Comparison of ENCODE assay signal across 1 cellular context in the genomic region with DNA sequence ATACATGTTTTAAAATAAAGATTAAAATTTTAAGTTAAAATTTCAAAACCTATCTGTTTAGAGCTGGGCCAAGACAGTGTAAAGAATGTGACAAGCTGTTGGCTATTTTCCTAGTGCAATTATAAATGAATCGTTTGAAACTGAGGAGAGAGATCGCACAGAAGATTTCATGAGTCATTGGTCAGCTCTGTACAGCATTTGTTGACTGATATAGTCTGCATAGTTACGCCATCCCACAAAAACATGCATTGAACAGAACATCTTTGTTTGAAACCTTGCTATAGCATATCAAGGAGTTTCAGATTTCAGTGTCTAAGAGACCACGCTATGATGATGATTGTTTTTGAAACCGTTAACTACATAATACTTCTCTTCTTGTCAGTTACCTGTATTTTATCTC.
A peak's percentile ranks its signal among the peaks of the same experiment; 100 is the strongest.
TF ChIP-seq lines count a peak whose summit lies in the region.

No MANE protein-coding gene starts in this region.

TF ChIP-seq in HepG2, 621 proteins besides CTCF, POLR2A, EP300 and RAD21 (continued from another document and continues in another):
- no peak for TF ChIP-seq CERS6 (CRISPR knock-in tag; IDR thresholded peaks at IDR 0.05)
- TF ChIP-seq SOX5 (CRISPR knock-in tag; IDR thresholded peaks at IDR 0.05; ENCODE audit: borderline replicate concordance): peak; percentile 65; the same call in 1 of the 2 replicates
- TF ChIP-seq ZNF589 (CRISPR knock-in tag; conservative IDR thresholded peaks at IDR 0.05): no peak
- no peak for TF ChIP-seq ZSCAN31 (CRISPR knock-in tag; IDR thresholded peaks at IDR 0.05; ENCODE audit: low read depth)
- TF ChIP-seq ZNF788 (CRISPR knock-in tag; IDR thresholded peaks at IDR 0.05; ENCODE audit: borderline replicate concordance): no peak
- no peak for TF ChIP-seq ZFP36L1 (CRISPR knock-in tag; IDR thresholded peaks at IDR 0.05)
- no peak for TF ChIP-seq STAG1 (CRISPR knock-in tag; IDR thresholded peaks at IDR 0.05)
- TF ChIP-seq MAF1 (CRISPR knock-in tag; IDR thresholded peaks at IDR 0.05; ENCODE audit: borderline replicate concordance): no peak
- TF ChIP-seq SAFB2 (CRISPR knock-in tag; IDR thresholded peaks at IDR 0.05; ENCODE audit: borderline replicate concordance, low read depth): no peak
- TF ChIP-seq ZKSCAN1 (IDR thresholded peaks at IDR 0.05; ENCODE audit: low read length): no peak
- no peak for TF ChIP-seq GPBP1L1 (CRISPR knock-in tag; IDR thresholded peaks at IDR 0.05)
- TF ChIP-seq AKAP8 (CRISPR knock-in tag; IDR thresholded peaks at IDR 0.05): no peak
- TF ChIP-seq RBM39 (IDR thresholded peaks at IDR 0.05; ENCODE audit: low read depth, low read length, poor library complexity, severe bottlenecking): no peak
- TF ChIP-seq ZNF225 (CRISPR knock-in tag; IDR thresholded peaks at IDR 0.05): no peak
- no peak for TF ChIP-seq RARA (CRISPR knock-in tag; IDR thresholded peaks at IDR 0.05)
- no peak for TF ChIP-seq ZNF598 (CRISPR knock-in tag; IDR thresholded peaks at IDR 0.05; ENCODE audit: borderline replicate concordance)
- TF ChIP-seq ELF3 (CRISPR knock-in tag; IDR thresholded peaks at IDR 0.05): 0 out of 2 replicates have a peak, but pooled peaks have one; percentile 26
- TF ChIP-seq, protein P1, sequence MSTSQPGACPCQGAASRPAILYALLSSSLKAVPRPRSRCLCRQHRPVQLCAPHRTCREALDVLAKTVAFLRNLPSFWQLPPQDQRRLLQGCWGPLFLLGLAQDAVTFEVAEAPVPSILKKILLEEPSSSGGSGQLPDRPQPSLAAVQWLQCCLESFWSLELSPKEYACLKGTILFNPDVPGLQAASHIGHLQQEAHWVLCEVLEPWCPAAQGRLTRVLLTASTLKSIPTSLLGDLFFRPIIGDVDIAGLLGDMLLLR (CRISPR knock-in tag; IDR thresholded peaks at IDR 0.05): no peak
- TF ChIP-seq, protein P2, sequence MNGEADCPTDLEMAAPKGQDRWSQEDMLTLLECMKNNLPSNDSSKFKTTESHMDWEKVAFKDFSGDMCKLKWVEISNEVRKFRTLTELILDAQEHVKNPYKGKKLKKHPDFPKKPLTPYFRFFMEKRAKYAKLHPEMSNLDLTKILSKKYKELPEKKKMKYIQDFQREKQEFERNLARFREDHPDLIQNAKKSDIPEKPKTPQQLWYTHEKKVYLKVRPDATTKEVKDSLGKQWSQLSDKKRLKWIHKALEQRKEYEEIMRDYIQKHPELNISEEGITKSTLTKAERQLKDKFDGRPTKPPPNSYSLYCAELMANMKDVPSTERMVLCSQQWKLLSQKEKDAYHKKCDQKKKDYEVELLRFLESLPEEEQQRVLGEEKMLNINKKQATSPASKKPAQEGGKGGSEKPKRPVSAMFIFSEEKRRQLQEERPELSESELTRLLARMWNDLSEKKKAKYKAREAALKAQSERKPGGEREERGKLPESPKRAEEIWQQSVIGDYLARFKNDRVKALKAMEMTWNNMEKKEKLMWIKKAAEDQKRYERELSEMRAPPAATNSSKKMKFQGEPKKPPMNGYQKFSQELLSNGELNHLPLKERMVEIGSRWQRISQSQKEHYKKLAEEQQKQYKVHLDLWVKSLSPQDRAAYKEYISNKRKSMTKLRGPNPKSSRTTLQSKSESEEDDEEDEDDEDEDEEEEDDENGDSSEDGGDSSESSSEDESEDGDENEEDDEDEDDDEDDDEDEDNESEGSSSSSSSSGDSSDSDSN (CRISPR knock-in tag; IDR thresholded peaks at IDR 0.05): no peak
- TF ChIP-seq ZC3H13 (CRISPR knock-in tag; IDR thresholded peaks at IDR 0.05): no peak
- no peak for TF ChIP-seq ZNF317 (CRISPR knock-in tag; IDR thresholded peaks at IDR 0.05)
- no peak for TF ChIP-seq SIN3A (IDR thresholded peaks at IDR 0.05; ENCODE audit: borderline replicate concordance, low read depth, low read length)
- peak; percentile 18; the same call in 1 of the 2 replicates for TF ChIP-seq TBX2 (CRISPR knock-in tag; IDR thresholded peaks at IDR 0.05; ENCODE audit: borderline replicate concordance)
- TF ChIP-seq POGZ (CRISPR knock-in tag; IDR thresholded peaks at IDR 0.05): no peak
- no peak for TF ChIP-seq FOXK2 (IDR thresholded peaks at IDR 0.05)
- TF ChIP-seq STAT5B (CRISPR knock-in tag; IDR thresholded peaks at IDR 0.05): no peak
- no peak for TF ChIP-seq ZFP36L2 (CRISPR knock-in tag; IDR thresholded peaks at IDR 0.05)
- TF ChIP-seq ZNF749 (CRISPR knock-in tag; IDR thresholded peaks at IDR 0.05; ENCODE audit: borderline replicate concordance): no peak
- no peak for TF ChIP-seq ATF3 (CRISPR knock-in tag; IDR thresholded peaks at IDR 0.05)
- TF ChIP-seq, protein P3, sequence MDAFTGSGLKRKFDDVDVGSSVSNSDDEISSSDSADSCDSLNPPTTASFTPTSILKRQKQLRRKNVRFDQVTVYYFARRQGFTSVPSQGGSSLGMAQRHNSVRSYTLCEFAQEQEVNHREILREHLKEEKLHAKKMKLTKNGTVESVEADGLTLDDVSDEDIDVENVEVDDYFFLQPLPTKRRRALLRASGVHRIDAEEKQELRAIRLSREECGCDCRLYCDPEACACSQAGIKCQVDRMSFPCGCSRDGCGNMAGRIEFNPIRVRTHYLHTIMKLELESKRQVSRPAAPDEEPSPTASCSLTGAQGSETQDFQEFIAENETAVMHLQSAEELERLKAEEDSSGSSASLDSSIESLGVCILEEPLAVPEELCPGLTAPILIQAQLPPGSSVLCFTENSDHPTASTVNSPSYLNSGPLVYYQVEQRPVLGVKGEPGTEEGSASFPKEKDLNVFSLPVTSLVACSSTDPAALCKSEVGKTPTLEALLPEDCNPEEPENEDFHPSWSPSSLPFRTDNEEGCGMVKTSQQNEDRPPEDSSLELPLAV (CRISPR knock-in tag; conservative IDR thresholded peaks at IDR 0.05; ENCODE audit: low read depth): no peak
- TF ChIP-seq ZMAT3 (CRISPR knock-in tag; conservative IDR thresholded peaks at IDR 0.05): no peak
- TF ChIP-seq ZNF616 (CRISPR knock-in tag; IDR thresholded peaks at IDR 0.05; ENCODE audit: low read depth): no peak
- TF ChIP-seq, protein P4, sequence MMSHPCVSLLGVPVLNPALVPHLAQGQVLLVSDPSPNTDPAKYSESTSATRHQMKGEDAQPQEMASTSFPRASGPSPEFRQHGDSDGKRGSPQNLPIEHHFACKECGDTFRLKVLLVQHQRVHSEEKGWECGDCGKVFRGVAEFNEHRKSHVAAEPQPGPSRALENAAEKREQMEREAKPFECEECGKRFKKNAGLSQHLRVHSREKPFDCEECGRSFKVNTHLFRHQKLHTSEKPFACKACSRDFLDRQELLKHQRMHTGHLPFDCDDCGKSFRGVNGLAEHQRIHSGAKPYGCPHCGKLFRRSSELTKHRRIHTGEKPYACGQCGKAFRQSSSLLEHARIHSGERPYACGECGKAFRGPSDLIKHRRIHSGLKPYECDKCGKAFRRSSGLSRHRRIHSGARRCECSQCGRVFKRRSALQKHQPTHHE (CRISPR knock-in tag; IDR thresholded peaks at IDR 0.05; ENCODE audit: borderline replicate concordance): no peak
- TF ChIP-seq SMC3 (IDR thresholded peaks at IDR 0.05; ENCODE audit: low read length): no peak
- TF ChIP-seq, protein P5, sequence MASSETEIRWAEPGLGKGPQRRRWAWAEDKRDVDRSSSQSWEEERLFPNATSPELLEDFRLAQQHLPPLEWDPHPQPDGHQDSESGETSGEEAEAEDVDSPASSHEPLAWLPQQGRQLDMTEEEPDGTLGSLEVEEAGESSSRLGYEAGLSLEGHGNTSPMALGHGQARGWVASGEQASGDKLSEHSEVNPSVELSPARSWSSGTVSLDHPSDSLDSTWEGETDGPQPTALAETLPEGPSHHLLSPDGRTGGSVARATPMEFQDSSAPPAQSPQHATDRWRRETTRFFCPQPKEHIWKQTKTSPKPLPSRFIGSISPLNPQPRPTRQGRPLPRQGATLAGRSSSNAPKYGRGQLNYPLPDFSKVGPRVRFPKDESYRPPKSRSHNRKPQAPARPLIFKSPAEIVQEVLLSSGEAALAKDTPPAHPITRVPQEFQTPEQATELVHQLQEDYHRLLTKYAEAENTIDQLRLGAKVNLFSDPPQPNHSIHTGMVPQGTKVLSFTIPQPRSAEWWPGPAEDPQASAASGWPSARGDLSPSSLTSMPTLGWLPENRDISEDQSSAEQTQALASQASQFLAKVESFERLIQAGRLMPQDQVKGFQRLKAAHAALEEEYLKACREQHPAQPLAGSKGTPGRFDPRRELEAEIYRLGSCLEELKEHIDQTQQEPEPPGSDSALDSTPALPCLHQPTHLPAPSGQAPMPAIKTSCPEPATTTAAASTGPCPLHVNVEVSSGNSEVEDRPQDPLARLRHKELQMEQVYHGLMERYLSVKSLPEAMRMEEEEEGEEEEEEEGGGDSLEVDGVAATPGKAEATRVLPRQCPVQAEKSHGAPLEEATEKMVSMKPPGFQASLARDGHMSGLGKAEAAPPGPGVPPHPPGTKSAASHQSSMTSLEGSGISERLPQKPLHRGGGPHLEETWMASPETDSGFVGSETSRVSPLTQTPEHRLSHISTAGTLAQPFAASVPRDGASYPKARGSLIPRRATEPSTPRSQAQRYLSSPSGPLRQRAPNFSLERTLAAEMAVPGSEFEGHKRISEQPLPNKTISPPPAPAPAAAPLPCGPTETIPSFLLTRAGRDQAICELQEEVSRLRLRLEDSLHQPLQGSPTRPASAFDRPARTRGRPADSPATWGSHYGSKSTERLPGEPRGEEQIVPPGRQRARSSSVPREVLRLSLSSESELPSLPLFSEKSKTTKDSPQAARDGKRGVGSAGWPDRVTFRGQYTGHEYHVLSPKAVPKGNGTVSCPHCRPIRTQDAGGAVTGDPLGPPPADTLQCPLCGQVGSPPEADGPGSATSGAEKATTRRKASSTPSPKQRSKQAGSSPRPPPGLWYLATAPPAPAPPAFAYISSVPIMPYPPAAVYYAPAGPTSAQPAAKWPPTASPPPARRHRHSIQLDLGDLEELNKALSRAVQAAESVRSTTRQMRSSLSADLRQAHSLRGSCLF (CRISPR knock-in tag; IDR thresholded peaks at IDR 0.05; ENCODE audit: borderline replicate concordance): no peak
- TF ChIP-seq TEAD3 (CRISPR knock-in tag; optimal IDR thresholded peaks at IDR 0.05; ENCODE audit: borderline replicate concordance): peak; percentile 56
- TF ChIP-seq, protein P6, sequence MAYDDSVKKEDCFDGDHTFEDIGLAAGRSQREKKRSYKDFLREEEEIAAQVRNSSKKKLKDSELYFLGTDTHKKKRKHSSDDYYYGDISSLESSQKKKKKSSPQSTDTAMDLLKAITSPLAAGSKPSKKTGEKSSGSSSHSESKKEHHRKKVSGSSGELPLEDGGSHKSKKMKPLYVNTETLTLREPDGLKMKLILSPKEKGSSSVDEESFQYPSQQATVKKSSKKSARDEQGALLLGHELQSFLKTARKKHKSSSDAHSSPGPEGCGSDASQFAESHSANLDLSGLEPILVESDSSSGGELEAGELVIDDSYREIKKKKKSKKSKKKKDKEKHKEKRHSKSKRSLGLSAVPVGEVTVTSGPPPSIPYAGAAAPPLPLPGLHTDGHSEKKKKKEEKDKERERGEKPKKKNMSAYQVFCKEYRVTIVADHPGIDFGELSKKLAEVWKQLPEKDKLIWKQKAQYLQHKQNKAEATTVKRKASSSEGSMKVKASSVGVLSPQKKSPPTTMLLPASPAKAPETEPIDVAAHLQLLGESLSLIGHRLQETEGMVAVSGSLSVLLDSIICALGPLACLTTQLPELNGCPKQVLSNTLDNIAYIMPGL (CRISPR knock-in tag; IDR thresholded peaks at IDR 0.05; ENCODE audit: borderline replicate concordance in 1 of 2, low read depth in 1 of 2): no peak
- TF ChIP-seq NFE2 (CRISPR knock-in tag; IDR thresholded peaks at IDR 0.05): no peak
- TF ChIP-seq ZSCAN12 (CRISPR knock-in tag; IDR thresholded peaks at IDR 0.05): no peak
- TF ChIP-seq, protein P7, sequence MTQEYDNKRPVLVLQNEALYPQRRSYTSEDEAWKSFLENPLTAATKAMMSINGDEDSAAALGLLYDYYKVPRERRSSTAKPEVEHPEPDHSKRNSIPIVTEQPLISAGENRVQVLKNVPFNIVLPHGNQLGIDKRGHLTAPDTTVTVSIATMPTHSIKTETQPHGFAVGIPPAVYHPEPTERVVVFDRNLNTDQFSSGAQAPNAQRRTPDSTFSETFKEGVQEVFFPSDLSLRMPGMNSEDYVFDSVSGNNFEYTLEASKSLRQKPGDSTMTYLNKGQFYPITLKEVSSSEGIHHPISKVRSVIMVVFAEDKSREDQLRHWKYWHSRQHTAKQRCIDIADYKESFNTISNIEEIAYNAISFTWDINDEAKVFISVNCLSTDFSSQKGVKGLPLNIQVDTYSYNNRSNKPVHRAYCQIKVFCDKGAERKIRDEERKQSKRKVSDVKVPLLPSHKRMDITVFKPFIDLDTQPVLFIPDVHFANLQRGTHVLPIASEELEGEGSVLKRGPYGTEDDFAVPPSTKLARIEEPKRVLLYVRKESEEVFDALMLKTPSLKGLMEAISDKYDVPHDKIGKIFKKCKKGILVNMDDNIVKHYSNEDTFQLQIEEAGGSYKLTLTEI (CRISPR knock-in tag; conservative IDR thresholded peaks at IDR 0.05): no peak
- TF ChIP-seq ZNF550 (CRISPR knock-in tag; IDR thresholded peaks at IDR 0.05; ENCODE audit: borderline replicate concordance): no peak
- peak; percentile 86 for TF ChIP-seq GATAD2A (CRISPR knock-in tag; IDR thresholded peaks at IDR 0.05)
- no peak for TF ChIP-seq SP140L (CRISPR knock-in tag; IDR thresholded peaks at IDR 0.05; ENCODE audit: borderline replicate concordance)
